Comparison of ENCODE assay signal across 8 cellular contexts in the genomic region with DNA sequence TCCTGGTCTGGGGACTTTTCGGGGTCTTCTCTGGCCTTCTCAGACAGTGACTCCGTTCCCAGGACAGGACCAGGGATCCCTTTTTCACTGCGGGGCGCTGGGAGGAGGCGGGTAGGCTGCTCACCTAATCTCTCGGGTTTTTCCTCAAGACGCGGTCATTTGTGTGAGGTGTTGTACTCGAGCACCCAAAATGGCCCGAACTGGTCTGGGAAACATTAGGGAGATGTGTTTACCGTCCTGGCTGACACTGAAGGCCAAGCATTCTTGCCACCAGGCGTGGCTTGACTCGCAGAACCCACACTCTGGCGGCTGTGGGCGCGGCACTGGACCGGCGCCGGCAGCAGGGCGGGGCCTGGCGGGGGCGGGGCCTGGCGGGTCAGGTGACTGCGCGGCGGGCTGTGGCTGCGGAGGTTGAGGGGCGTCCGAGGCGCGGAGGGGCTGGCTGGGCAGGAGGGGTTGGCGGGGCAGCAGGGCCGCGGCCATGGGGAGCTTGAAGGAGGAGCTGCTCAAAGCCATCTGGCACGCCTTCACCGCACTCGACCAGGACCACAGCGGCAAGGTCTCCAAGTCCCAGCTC. TPM values are rescaled to one million over a fixed set of nuclear protein-coding genes. Genes with fewer than 3 reads are reported as not detected.
DNase-seq lines count a peak whose midpoint lies in the region; ATAC-seq and TF ChIP-seq lines count a peak whose summit lies in the region.

A gene (plus strand): TSS at position 379 of the 577 bp plus-strand sequence. CDS start 103 bp downstream, at position 482.

- no peaks in the 10 kb centered on the region for H3F3A ChIP-seq in Loucy (ENCODE audit: low read depth)

- WGBS in aorta, 2 donors = 1% methylated on average over 29 to 38 of the region's 38 CpGs

- intact Hi-C loops in ascending aorta (cut with DNase I) = loop anchor here (2.0 to 5.0 kb wide), 3 partner anchors 51 to 86 kb away; no protein-coding TSS in a partner anchor
- intact Hi-C loops in aorta (cut with DNase I) = loop anchor here (2.0 to 5.0 kb wide), 3 partner anchors 45 to 94 kb away; no protein-coding TSS in a partner anchor

- H3K4me3 ChIP-seq in GM06990 (replicated peaks; ENCODE audit: low read depth, low read length) (peak within 1 kb of the TSS; percentile 97), H7 (ENCODE audit: insufficient read depth, low read depth, low read length) (peak within 1 kb of the TSS; percentile 86), Loucy (ENCODE audit: low read length, poor library complexity, severe bottlenecking) (peak within 1 kb of the TSS; percentile 85), ascending aorta (peak within 1 kb of the TSS; percentile 74 to 92), aorta (ENCODE audit: low read length in 2 of 2) (peak within 1 kb of the TSS; percentile 83 to 92)

- peak; percentile 91 for DNase-seq in GM06990 (ENCODE audit: extremely low read depth, insufficient read length)
- DNase-seq in H7 = peak; percentile 94
- DNase-seq in T-helper 17 cell = peak; percentile 65 to 78 (median 70)
- DNase-seq in ascending aorta (ENCODE audit: low spot score in 2 of 2) = peak; percentile 67 to 96
- peak; percentile 89 for DNase-seq in hepatic stellate cell (ENCODE audit: low spot score)
- peak; percentile 74 for DNase-seq in retina
- peak; percentile 95 to 97 for DNase-seq in aorta

- no peak for TF ChIP-seq CTCF in GM06990 (IDR thresholded peaks at IDR 0.05; ENCODE audit: insufficient read depth, low read length, poor library complexity, severe bottlenecking)
- no peak for TF ChIP-seq CTCF in Loucy (conservative IDR thresholded peaks at IDR 0.05; ENCODE audit: low read length)
- peak; percentile 43 to 79 (median 62) for TF ChIP-seq CTCF in ascending aorta (IDR thresholded peaks at IDR 0.05)

- ATAC-seq in T-helper 17 cell (peak; percentile 94), aorta (ENCODE audit: low FRiP score) (peak; percentile 97)

- H3K27ac ChIP-seq in ascending aorta (peak within 1 kb of the TSS; percentile 95 to 97), aorta (ENCODE audit: low read depth in 1 of 2, low read length in 2 of 2) (peak within 1 kb of the TSS; percentile 2 to 93)

- peak within 1 kb of the TSS; percentile 90 for H3K4me3 Mint-ChIP-seq in T-helper 17 cell

- H3K4me1 ChIP-seq in Loucy (ENCODE audit: insufficient read depth, low read length, poor library complexity, severe bottlenecking) (peaks cover 22% of the 10 kb centered on the region), ascending aorta (peaks cover 0 to 2% of the 10 kb centered on the region in 2 donors), aorta (ENCODE audit: control insufficient read depth in 1 of 2, insufficient read depth in 2 of 2, low read length in 2 of 2) (no peaks in the 10 kb centered on the region)

- H3K4me1 Mint-ChIP-seq in T-helper 17 cell = peaks cover 6% of the 10 kb centered on the region

- H3K27me3 Mint-ChIP-seq in T-helper 17 cell = peaks cover 18% of the 10 kb centered on the region

- no peaks in the 10 kb centered on the region for H3K27me3 ChIP-seq in GM06990 (replicated peaks; ENCODE audit: control insufficient read depth, insufficient read depth, low read length)
- H3K27me3 ChIP-seq in H7 (ENCODE audit: control insufficient read depth, insufficient read depth, low read length) = no peaks in the 10 kb centered on the region
- H3K27me3 ChIP-seq in Loucy (ENCODE audit: insufficient read depth, low read length, poor library complexity, severe bottlenecking) = no peaks in the 10 kb centered on the region
- H3K27me3 ChIP-seq in ascending aorta = no peaks in the 10 kb centered on the region
- no peaks in the 10 kb centered on the region for H3K27me3 ChIP-seq in aorta (ENCODE audit: control insufficient read depth in 1 of 2, insufficient read depth in 2 of 2, low read length in 1 of 2)

- peak within 1 kb of the TSS; percentile 65 for H3K27ac Mint-ChIP-seq in T-helper 17 cell

- H4K20me1 ChIP-seq in Loucy (ENCODE audit: insufficient read depth, low read length, poor library complexity, severe bottlenecking) = no peaks in the 10 kb centered on the region

- H3K9me3 ChIP-seq in Loucy (ENCODE audit: insufficient read depth, low read depth, low read length) (0 out of 2 replicates have a peak, but pooled peaks cover 3% of the 10 kb centered on the region), T-helper 17 cell (ENCODE audit: control insufficient read depth, low read length, poor library complexity, severe bottlenecking) (no peaks in the 10 kb centered on the region), ascending aorta (peaks cover 0 to 9% of the 10 kb centered on the region in 2 donors), aorta (ENCODE audit: control insufficient read depth, low read length) (no peaks in the 10 kb centered on the region)

- no peaks in the 10 kb centered on the region for H3K36me3 Mint-ChIP-seq in T-helper 17 cell (ENCODE audit: low read depth)

- H2AFZ ChIP-seq in Loucy (ENCODE audit: low read length) = peak within 1 kb of the TSS; percentile 90

- peak within 1 kb of the TSS; percentile 85 for H3K4me2 ChIP-seq in Loucy (ENCODE audit: low read depth, low read length, poor library complexity, severe bottlenecking)

- H3K9me2 ChIP-seq in Loucy (replicated peaks; ENCODE audit: low read depth, low read length) = no peaks in the 10 kb centered on the region

- peak within 1 kb of the TSS; percentile 82 for H3K9ac ChIP-seq in Loucy (ENCODE audit: low read depth, low read length, poor library complexity, severe bottlenecking)

- H3K79me2 ChIP-seq in Loucy (ENCODE audit: insufficient read depth, low read length) = peaks cover 30% of the 10 kb centered on the region

- H3K36me3 ChIP-seq in GM06990 (ENCODE audit: control insufficient read depth, insufficient read depth, low read length) (no peaks in the 10 kb centered on the region), H7 (replicated peaks; ENCODE audit: control insufficient read depth, insufficient read depth, low read length) (no peaks in the 10 kb centered on the region), Loucy (ENCODE audit: insufficient read depth, low read length) (no peaks in the 10 kb centered on the region), ascending aorta (no peaks in the 10 kb centered on the region), aorta (ENCODE audit: control insufficient read depth in 1 of 2, insufficient read depth in 2 of 2, low read length in 1 of 2) (no peaks in the 10 kb centered on the region)

RNA-seq across cellular contexts. Expression of the gene that starts here (rescaled TPM):
- 18.5 and 24.3 TPM in 2 replicates for total RNA-seq in H7 (2014; rRNA removed; shearing (Covaris generic))
- 1 to 10 TPM; 6.1 to 7.5 TPM for total RNA-seq in T-helper 17 cell
- 40.1 TPM for total RNA-seq in ascending aorta
- 10 to 100 TPM; 64.4 to 69.0 TPM for total RNA-seq in aorta
- polyA plus RNA-seq in aorta = 10 to 100 TPM; 15.8 to 29.8 TPM

Comparison
In these comparisons a context has a peak if more than half of its experiments do, and no peak if none do; other contexts are left out.
1. Peak in every context shown above with its lines: DNase-seq, ATAC-seq, H3K4me3 ChIP-seq and H3K27ac ChIP-seq.
2. CTCF ChIP-seq: peak in ascending aorta (3 of 3); none in GM06990 (single experiment) and Loucy (single experiment).